ENCODE assay signal across 22 cellular contexts in the genomic region with DNA sequence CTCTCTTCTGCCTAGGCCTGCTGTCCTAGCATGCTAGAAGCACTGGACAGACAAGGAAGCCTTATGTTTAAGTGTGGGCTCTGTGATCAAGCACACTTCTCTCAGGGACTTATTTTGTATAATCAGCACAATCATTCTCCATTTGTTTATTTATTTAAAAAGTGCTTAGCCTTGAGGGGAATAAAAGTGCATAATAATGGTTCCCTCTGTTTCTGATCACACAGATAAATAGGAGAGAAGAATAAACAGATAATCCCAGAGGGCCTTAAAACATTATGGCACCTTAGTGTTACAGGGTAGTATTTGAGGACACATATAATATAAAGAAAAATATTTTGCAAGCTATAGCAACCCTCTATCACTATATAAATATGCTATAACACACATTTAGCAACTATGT.
DNase-seq lines count a peak whose midpoint lies in the region; ATAC-seq, FAIRE-seq and TF ChIP-seq lines count a peak whose summit lies in the region.
"Had no signal": no experiment of that assay in that cellular context is flagged by ENCODE, and none has a peak within 500 bp of the region (broad histone marks: within the 10 kb centered on the region; RNA-seq: fewer than 3 reads in every experiment).

No MANE protein-coding gene starts in this region.

- H3K23me2 ChIP-seq in H9 (ENCODE audit: insufficient read length, low read depth, low read length, poor library complexity, severe bottlenecking), result no peaks in the 10 kb centered on the region

- H2BK15ac ChIP-seq in IMR-90 (ENCODE audit: low read depth, low read length) (no peak overlapping the region), H9 (ENCODE audit: low read depth, low read length) (no peak overlapping the region)

- H3K27ac ChIP-seq in A549, result no peak overlapping the region
- no peak overlapping the region for H3K27ac ChIP-seq in IMR-90 (ENCODE audit: insufficient read depth, low read length)
- H3K27ac ChIP-seq in dorsolateral prefrontal cortex, result peak overlapping the region in 39 of 59 donors; percentile 1 to 97 (median 32)
- H3K27ac ChIP-seq in H9 (ENCODE audit: insufficient read length, low read depth, low read length), result no peak overlapping the region
- H3K27ac ChIP-seq: BLaER1 treated with 17β-estradiol and CSF1 and Interleukin-3, amounts not matched to agents 10 nM and 100 nM had no signal

- no peak overlapping the region for H2AK9ac ChIP-seq in IMR-90 (replicated peaks; ENCODE audit: low read depth, low read length, poor library complexity)

- TF ChIP-seq RAD21 in A549 (conservative IDR thresholded peaks at IDR 0.05 in 1 of 2, IDR thresholded peaks at IDR 0.05 in 1 of 2) (no peak), IMR-90 (IDR thresholded peaks at IDR 0.05; ENCODE audit: low read length) (no peak)

- CTCF ChIA-PET in A549 (lab: Yijun Ruan, JAX), result interaction anchor here (0.9 kb wide), 1 partner anchor 11 kb away, joined by 4 read pairs; no protein-coding TSS in a partner anchor
- CTCF ChIA-PET in IMR-90 (lab: Yijun Ruan, JAX), result no interaction called here

- no peak for TF ChIP-seq EP300 in A549 (IDR thresholded peaks at IDR 0.05)

- no peak overlapping the region for H2BK12ac ChIP-seq in H9 (ENCODE audit: insufficient read length, low read depth, low read length)

- POLR2A ChIA-PET in A549 (lab: Yijun Ruan, JAX) (no interaction called here), IMR-90 (lab: Charles Lee; ENCODE audit: unreplicated experiment) (no interaction called here)

- H3K56ac ChIP-seq in IMR-90 (ENCODE audit: extremely low read depth, insufficient read depth, low read length), result no peak overlapping the region
- H3K56ac ChIP-seq in H9 (ENCODE audit: insufficient read length, low read depth, low read length), result no peak overlapping the region

- ATAC-seq in A549 (no peak), IMR-90 (ENCODE audit: low read depth) (no peak), HG03280 (IDR thresholded peaks at IDR 0.05; ENCODE audit: unreplicated experiment) (no peak)
- ATAC-seq: GM12878, GM23338 had no signal

- no peaks in the 10 kb centered on the region for H3K79me2 ChIP-seq in H9 (ENCODE audit: insufficient read depth, low read length)

- H3K27me3 ChIP-seq in IMR-90 (ENCODE audit: control insufficient read depth, insufficient read depth, low read length) (no peaks in the 10 kb centered on the region), dorsolateral prefrontal cortex (no peaks in the 10 kb centered on the region), H9 (ENCODE audit: insufficient read depth, low read length) (no peaks in the 10 kb centered on the region)
- H3K27me3 ChIP-seq: BE2C; BLaER1 treated with 17β-estradiol and CSF1 and Interleukin-3, amounts not matched to agents 10 nM and 100 nM had no signal

- no peaks in the 10 kb centered on the region for H3K4me1 ChIP-seq in A549
- no peaks in the 10 kb centered on the region for H3K4me1 ChIP-seq in IMR-90 (ENCODE audit: control insufficient read depth, insufficient read depth, low read length)
- no peaks in the 10 kb centered on the region for H3K4me1 ChIP-seq in H9 (ENCODE audit: insufficient read depth, low read length)
- H3K4me1 ChIP-seq: BLaER1 treated with 17β-estradiol and CSF1 and Interleukin-3, amounts not matched to agents 10 nM and 100 nM had no signal

- H2AFZ ChIP-seq in IMR-90 (replicated peaks; ENCODE audit: low read length, poor library complexity), result no peak overlapping the region
- H2AFZ ChIP-seq in H9 (ENCODE audit: low read length), result no peak overlapping the region
- H2AFZ ChIP-seq: GM23338 had no signal

- H3K4ac ChIP-seq in IMR-90 (ENCODE audit: low read depth, low read length) (no peak overlapping the region), H9 (ENCODE audit: low read depth, low read length) (no peak overlapping the region)

- no peaks in the 10 kb centered on the region for H3K36me3 Mint-ChIP-seq in H9 (ENCODE audit: insufficient read depth in 1 of 3, low read depth in 3 of 3)
- H3K36me3 Mint-ChIP-seq: CD14-positive monocyte; CD8-positive, alpha-beta memory T cell had no signal

- peaks cover 21 to 23% of the 10 kb centered on the region in 2 experiments for H3K4me1 Mint-ChIP-seq in H9
- H3K4me1 Mint-ChIP-seq: CD14-positive monocyte; CD8-positive, alpha-beta memory T cell had no signal

- no peak overlapping the region for H2BK120ac ChIP-seq in IMR-90 (ENCODE audit: low read depth, low read length)
- H2BK120ac ChIP-seq in H9 (ENCODE audit: low read depth, low read length, poor library complexity, severe bottlenecking), result no peak overlapping the region

- FAIRE-seq in A549 (lab: Jason Lieb, UNC), result no peak
- FAIRE-seq: D721Med, GM12878, GM18507 had no signal

- H3K9me3 Mint-ChIP-seq in H9, result no peaks in the 10 kb centered on the region; a peak in 1 of 5 replicates
- H3K9me3 Mint-ChIP-seq: CD4-positive, alpha-beta T cell; GM23338 had no signal

- H3K9me3 ChIP-seq in A549 (no peaks in the 10 kb centered on the region), IMR-90 (ENCODE audit: control insufficient read depth, insufficient read depth, low read length) (no peaks in the 10 kb centered on the region), H9 (ENCODE audit: control insufficient read depth, low read depth, low read length) (no peaks in the 10 kb centered on the region)
- H3K9me3 ChIP-seq: BE2C; BLaER1 treated with 17β-estradiol and CSF1 and Interleukin-3, amounts not matched to agents 10 nM and 100 nM; HAP-1 had no signal

- H3K18ac ChIP-seq in IMR-90 (ENCODE audit: low read depth, low read length) (no peak overlapping the region), H9 (ENCODE audit: insufficient read length, low read depth, low read length) (no peak overlapping the region)

- no peak overlapping the region for H3K4me2 ChIP-seq in A549
- H3K4me2 ChIP-seq in IMR-90 (ENCODE audit: low read depth, low read length), result no peak overlapping the region
- H3K4me2 ChIP-seq in H9 (ENCODE audit: insufficient read depth, insufficient read length, low read length), result no peak overlapping the region
- H3K4me2 ChIP-seq: BLaER1 treated with 17β-estradiol and CSF1 and Interleukin-3, amounts not matched to agents 10 nM and 100 nM; GM23338 had no signal

- peaks cover 4% of the 10 kb centered on the region for H3K27me3 Mint-ChIP-seq in H9 (ENCODE audit: low read depth)
- H3K27me3 Mint-ChIP-seq: CD4-positive, alpha-beta T cell had no signal

- TF ChIP-seq POLR2A in A549 (IDR thresholded peaks at IDR 0.05; ENCODE audit: low read length), result no peak
- TF ChIP-seq POLR2A in IMR-90 (IDR thresholded peaks at IDR 0.05; ENCODE audit: low read depth, low read length), result no peak

- dilution Hi-C loops in IMR-90 (cut with HindIII; ENCODE audit: low sequenced_read_pairs, unreplicated experiment), result no loop called here

- H3K9ac ChIP-seq in IMR-90 (ENCODE audit: low read depth, low read length), result no peak overlapping the region
- no peak overlapping the region for H3K9ac ChIP-seq in H9 (ENCODE audit: extremely low read depth, insufficient read length, low read length)
- H3K9ac ChIP-seq: BLaER1 treated with 17β-estradiol and CSF1 and Interleukin-3, amounts not matched to agents 10 nM and 100 nM had no signal

- no peaks in the 10 kb centered on the region for H3K9me1 ChIP-seq in IMR-90 (ENCODE audit: insufficient read depth, low read length)

- H3K4me3 Mint-ChIP-seq in H9, result no peak overlapping the region
- H3K4me3 Mint-ChIP-seq: CD14-positive monocyte; CD4-positive, alpha-beta T cell; CD8-positive, alpha-beta memory T cell; GM23338; HFFc6 had no signal

- H3K4me3 ChIP-seq in A549, result no peak overlapping the region
- H3K4me3 ChIP-seq in IMR-90 (ENCODE audit: insufficient read depth, low read depth, low read length), result no peak overlapping the region
- no peak overlapping the region for H3K4me3 ChIP-seq in dorsolateral prefrontal cortex
- H3K4me3 ChIP-seq: BLaER1 treated with 17β-estradiol and CSF1 and Interleukin-3, amounts not matched to agents 10 nM and 100 nM; GM12878; GM23338; HAP-1 had no signal

- no peaks in the 10 kb centered on the region for H3K36me3 ChIP-seq in IMR-90 (ENCODE audit: control insufficient read depth, insufficient read depth, low read length)
- H3K36me3 ChIP-seq: BLaER1 treated with 17β-estradiol and CSF1 and Interleukin-3, amounts not matched to agents 10 nM and 100 nM; HAP-1 had no signal

- H3T11ph ChIP-seq in H9 (ENCODE audit: low read length), result no peak overlapping the region

- H2BK5ac ChIP-seq in IMR-90 (ENCODE audit: low read depth, low read length, poor library complexity, severe bottlenecking), result no peak overlapping the region
- H2BK5ac ChIP-seq in H9 (ENCODE audit: insufficient read length, low read length), result no peak overlapping the region

- no peak overlapping the region for H3K14ac ChIP-seq in IMR-90 (replicated peaks; ENCODE audit: low read depth, low read length)
- H3K14ac ChIP-seq in H9 (ENCODE audit: insufficient read depth, low read length), result no peak overlapping the region

- DNase-seq in A549 (ENCODE audit: low read depth in 1 of 2, low spot score in 1 of 2) (no peak), IMR-90 (no peak), dorsolateral prefrontal cortex (no peak), GM13976 (ENCODE audit: low spot score) (no peak), H9 (no peak)
- DNase-seq: AML-193; BE2C; CD4-positive, alpha-beta T cell; CD8-positive, alpha-beta memory T cell; DMS 273 treated with DMSO at 0.1 percent for 48 hours; DMS79; EL; GDM1; HFFc6 had no signal

- TF ChIP-seq CTCF in A549 (IDR thresholded peaks at IDR 0.05) (no peak), IMR-90 (conservative IDR thresholded peaks at IDR 0.05; ENCODE audit: low read depth, low read length) (no peak), dorsolateral prefrontal cortex (IDR thresholded peaks at IDR 0.05 in 54 of 56, conservative IDR thresholded peaks at IDR 0.05 in 2 of 56; ENCODE audit: low read depth in 1 of 56, partially characterized antibody in 56 of 56) (no peak), GM13976 (IDR thresholded peaks at IDR 0.05; ENCODE audit: borderline replicate concordance, control extremely low read depth, extremely low read depth, insufficient read depth, missing control alignments) (no peak), H9 (conservative IDR thresholded peaks at IDR 0.05) (no peak)

- in situ Hi-C loops in IMR-90 (cut with MboI; ENCODE audit: low sequenced_read_pairs) (no loop called here), GM13976 (cut with MboI; ENCODE audit: low sequenced_read_pairs, unreplicated experiment) (no loop called here)

- H3K27ac Mint-ChIP-seq in H9, result no peak overlapping the region
- H3K27ac Mint-ChIP-seq: CD14-positive monocyte; CD4-positive, alpha-beta T cell; CD8-positive, alpha-beta memory T cell; GM23338; HFFc6 had no signal

- H4K5ac ChIP-seq in IMR-90 (ENCODE audit: low read depth, low read length), result no peak overlapping the region
- H4K5ac ChIP-seq in H9 (ENCODE audit: insufficient read length, low read depth, low read length), result no peak overlapping the region

- no peak overlapping the region for H4K8ac ChIP-seq in IMR-90 (ENCODE audit: low read depth in 2 of 2, low read length in 2 of 2)
- H4K8ac ChIP-seq in H9 (replicated peaks; ENCODE audit: insufficient read length, low read depth, low read length), result no peak overlapping the region

- H4K91ac ChIP-seq in IMR-90 (ENCODE audit: insufficient read depth, low read depth, low read length) (no peak overlapping the region), H9 (ENCODE audit: insufficient read length, low read depth, low read length) (no peak overlapping the region)

- H4K20me1 ChIP-seq in IMR-90 (ENCODE audit: insufficient read depth, low read length) (no peaks in the 10 kb centered on the region), H9 (ENCODE audit: control insufficient read depth, insufficient read depth, insufficient read length) (no peaks in the 10 kb centered on the region)
- H4K20me1 ChIP-seq: BLaER1 treated with 17β-estradiol and CSF1 and Interleukin-3, amounts not matched to agents 10 nM and 100 nM had no signal

- H2BK20ac ChIP-seq in IMR-90 (ENCODE audit: low read depth, low read length), result no peak overlapping the region
- H2BK20ac ChIP-seq in H9 (ENCODE audit: low read depth, low read length, poor library complexity, severe bottlenecking), result no peak overlapping the region

- no TSS peak for BruUV-seq in IMR-90 (replicated peaks; lab: Mats Ljungman, UMichigan)

- intact Hi-C loops in IMR-90 (cut with micrococcal nuclease) (no loop called here), dorsolateral prefrontal cortex (cut with DNase I) (no loop called here)

- H2AK5ac ChIP-seq in IMR-90 (ENCODE audit: low read depth, low read length), result no peak overlapping the region
- no peak overlapping the region for H2AK5ac ChIP-seq in H9 (ENCODE audit: insufficient read length, low read length)

- H3K23ac ChIP-seq in IMR-90 (ENCODE audit: low read depth, low read length) (no peak overlapping the region), H9 (ENCODE audit: insufficient read length, low read depth, low read length) (no peak overlapping the region)

- H3K79me1 ChIP-seq in IMR-90 (ENCODE audit: low read depth in 1 of 2, low read length in 2 of 2) (no peaks in the 10 kb centered on the region), H9 (ENCODE audit: insufficient read depth, low read depth, low read length, poor library complexity, severe bottlenecking) (no peaks in the 10 kb centered on the region)

Comparison
In these comparisons a context has a peak if more than half of its experiments do, and no peak if none do; other contexts are left out.
1. H3K27ac ChIP-seq: peak in dorsolateral prefrontal cortex (39 of 59); none in A549 (0 of 2), IMR-90 (single experiment) and H9 (single experiment).